13 cellular contexts compared by ENCODE assay signal in genomic region chr18:3683483-3683882, GRCh38.
"Had no signal": no experiment of that assay in that cellular context is flagged by ENCODE, and none has a peak within 500 bp of the region (broad histone marks: within the 10 kb centered on the region; RNA-seq: fewer than 3 reads in every experiment).

No MANE protein-coding gene starts in this region.

- H3K4me1 ChIP-seq: pancreas, sigmoid colon had no signal

- H3K36me3 ChIP-seq: pancreas, sigmoid colon had no signal

- DNase-seq: activated CD4-positive, alpha-beta T cell treated with anti-CD3 and anti-CD28 coated beads for 1 hour; activated CD4-positive, alpha-beta T cell treated with anti-CD3 and anti-CD28 coated beads, Interleukin-2, amount 50 U/mL, for 4 hours; activated naive CD4-positive, alpha-beta T cell treated with Interleukin-2 at 50 U/mL for 16 hours; activated naive CD8-positive, alpha-beta T cell treated with anti-CD3 and anti-CD28 coated beads, Interleukin-2, amount 50 U/mL, for 24 hours; aorta; mammary epithelial cell; naive B cell; pancreas; sigmoid colon; stimulated activated CD4-positive, alpha-beta T cell treated with anti-CD3 and anti-CD28 coated beads, Interleukin-2, amount 100 ng/mL, for 24 hours had no signal

- H3K27ac ChIP-seq: neural progenitor cell, pancreas, sigmoid colon had no signal

- H3K27me3 ChIP-seq: neural progenitor cell, pancreas, sigmoid colon had no signal

- H3K9me3 ChIP-seq: pancreas, sigmoid colon had no signal

- ATAC-seq: activated naive CD8-positive, alpha-beta T cell treated with anti-CD3 and anti-CD28 coated beads, Interleukin-2, amount 50 U/mL, for 24 hours; activated T-helper 17 cell treated with anti-CD3 and anti-CD28 coated beads, Interleukin-2, amount 50 U/mL, for 72 hours; left lobe of liver; pancreas had no signal

- H3K4me3 ChIP-seq: neural progenitor cell, pancreas, sigmoid colon had no signal
